Comparison of ENCODE assay signal across 13 cellular contexts in genomic region chr9:89690334-89690912, GRCh38.
DNase-seq lines count a peak whose midpoint lies in the region; ATAC-seq, FAIRE-seq and TF ChIP-seq lines count a peak whose summit lies in the region.
"Had no signal": no experiment of that assay in that cellular context is flagged by ENCODE, and none has a peak within 500 bp of the region (broad histone marks: within the 10 kb centered on the region; RNA-seq: fewer than 3 reads in every experiment).

No MANE protein-coding gene starts in this region.

- no peak for TF ChIP-seq POLR2A in HepG2 (IDR thresholded peaks at IDR 0.05; ENCODE audit: insufficient read depth in 1 of 2, low read depth in 2 of 2, low read length in 2 of 2)
- TF ChIP-seq POLR2A in right lobe of liver (IDR thresholded peaks at IDR 0.05), result no peak

- BruUV-seq in HepG2 (replicated peaks; lab: Mats Ljungman, UMichigan), result no TSS peak

- no peaks in the 10 kb centered on the region for H3K36me3 Mint-ChIP-seq in endothelial cell (ENCODE audit: low read depth, unreplicated experiment)

- intact Hi-C loops in HepG2 (cut with micrococcal nuclease; ENCODE audit: unreplicated experiment), result no loop called here
- intact Hi-C loops in right lobe of liver (cut with DNase I), result no loop called here

- peaks cover 20% of the 10 kb centered on the region for H3K4me1 Mint-ChIP-seq in stimulated activated naive CD8-positive, alpha-beta T cell treated with anti-CD3 and anti-CD28 coated beads, Interleukin-15, amount 100 ng/mL, for 72 hours
- H3K4me1 Mint-ChIP-seq in endothelial cell (ENCODE audit: unreplicated experiment), result peaks cover 7% of the 10 kb centered on the region

- no peaks in the 10 kb centered on the region for H4K20me1 ChIP-seq in HepG2 (ENCODE audit: insufficient read depth, low read length)

- H3K4me3 ChIP-seq in HepG2 (replicated peaks in 1 of 3; ENCODE audit: insufficient read depth in 1 of 3, low read depth in 2 of 3, low read length in 3 of 3) (no peak overlapping the region), right lobe of liver (no peak overlapping the region)

- no peak for TF ChIP-seq RAD21 in HepG2 (CRISPR knock-in tag; IDR thresholded peaks at IDR 0.05)

- no peaks in the 10 kb centered on the region for H3K9me3 Mint-ChIP-seq in stimulated activated naive CD8-positive, alpha-beta T cell treated with anti-CD3 and anti-CD28 coated beads, Interleukin-15, amount 100 ng/mL, for 72 hours
- H3K9me3 Mint-ChIP-seq in endothelial cell (ENCODE audit: unreplicated experiment), result no peaks in the 10 kb centered on the region
- H3K9me3 Mint-ChIP-seq: stimulated activated naive CD8-positive, alpha-beta T cell treated with anti-CD3 and anti-CD28 coated beads, Interleukin-15, Interleukin-2, amounts not matched to agents 100 ng/mL and 50 ng/mL, for 24 hours had no signal

- no peak overlapping the region for H3K4me3 Mint-ChIP-seq in stimulated activated naive CD8-positive, alpha-beta T cell treated with anti-CD3 and anti-CD28 coated beads, Interleukin-15, amount 100 ng/mL, for 72 hours
- H3K4me3 Mint-ChIP-seq in endothelial cell (ENCODE audit: unreplicated experiment), result no peak overlapping the region
- H3K4me3 Mint-ChIP-seq: stimulated activated naive CD8-positive, alpha-beta T cell treated with anti-CD3 and anti-CD28 coated beads, Interleukin-15, Interleukin-2, amounts not matched to agents 100 ng/mL and 50 ng/mL, for 24 hours had no signal

- H3K79me2 ChIP-seq in HepG2 (ENCODE audit: insufficient read depth, low read length), result no peaks in the 10 kb centered on the region

- CTCF ChIA-PET in HepG2 (lab: Yijun Ruan, JAX; ENCODE audit: low intra/inter-chr PET ratio, low total read pairs), result no interaction called here

- H3K9me3 ChIP-seq in HepG2 (ENCODE audit: low read length), result no peaks in the 10 kb centered on the region
- H3K9me3 ChIP-seq in right lobe of liver, result no peaks in the 10 kb centered on the region

- H3K36me3 ChIP-seq in HepG2 (replicated peaks in 1 of 2; ENCODE audit: control insufficient read depth in 1 of 2, insufficient read depth in 2 of 2, low read length in 2 of 2) (no peaks in the 10 kb centered on the region), right lobe of liver (no peaks in the 10 kb centered on the region)

- ATAC-seq in HepG2 (no peak), right lobe of liver (no peak), HG02763 (IDR thresholded peaks at IDR 0.05; ENCODE audit: unreplicated experiment) (peak; percentile 92)
- peak; percentile 89 for ATAC-seq in stimulated activated naive CD8-positive, alpha-beta T cell treated with anti-CD3 and anti-CD28 coated beads, Interleukin-15, amount 100 ng/mL, for 72 hours

- POLR2A ChIA-PET in HepG2 (lab: Yijun Ruan, JAX), result no interaction called here

- H2AFZ ChIP-seq in HepG2 (ENCODE audit: low read length), result no peak overlapping the region

- H3K9ac ChIP-seq in HepG2 (ENCODE audit: insufficient read depth, low read depth, low read length), result no peak overlapping the region

- no peak overlapping the region for H3K27ac Mint-ChIP-seq in stimulated activated naive CD8-positive, alpha-beta T cell treated with anti-CD3 and anti-CD28 coated beads, Interleukin-15, amount 100 ng/mL, for 72 hours
- H3K27ac Mint-ChIP-seq in endothelial cell (ENCODE audit: unreplicated experiment), result no peak overlapping the region
- H3K27ac Mint-ChIP-seq: progenitor cell of endocrine pancreas; stimulated activated naive CD8-positive, alpha-beta T cell treated with anti-CD3 and anti-CD28 coated beads, Interleukin-15, Interleukin-2, amounts not matched to agents 100 ng/mL and 50 ng/mL, for 24 hours had no signal

- no peak for TF ChIP-seq CTCF in HepG2 (CRISPR knock-in tag; IDR thresholded peaks at IDR 0.05)
- no peak for TF ChIP-seq CTCF in right lobe of liver (IDR thresholded peaks at IDR 0.05)
- TF ChIP-seq CTCF in endothelial cell (IDR thresholded peaks at IDR 0.05; ENCODE audit: unreplicated experiment), result no peak

- TF ChIP-seq EP300 in HepG2 (IDR thresholded peaks at IDR 0.05; ENCODE audit: low read depth in 2 of 2, low read length in 2 of 2) (no peak), HepG2 (CRISPR knock-in tag; IDR thresholded peaks at IDR 0.05; ENCODE audit: borderline replicate concordance) (no peak)

- DNase-seq in HepG2 (ENCODE audit: low spot score) (no peak), right lobe of liver (no peak), NCI-H69 (lab: John Stamatoyannopoulos, UW) (peak; percentile 36), HK-2 (ENCODE audit: unreplicated experiment) (no peak), DMS 273 treated with DMSO at 0.1 percent for 48 hours (lab: John Stamatoyannopoulos, UW) (no peak), endothelial cell (ENCODE audit: low spot score) (no peak)
- DNase-seq in stimulated activated naive CD8-positive, alpha-beta T cell treated with anti-CD3 and anti-CD28 coated beads, Interleukin-15, amount 100 ng/mL, for 72 hours, result no peak
- DNase-seq: activated CD4-positive, CD25-positive, alpha-beta regulatory T cell; central memory CD4-positive, alpha-beta T cell; NCI-H526 treated with DMSO at 0.1 percent for 48 hours had no signal

- in situ Hi-C loops in HepG2 (cut with HindIII; ENCODE audit: extremely low pct_ligation_motif_present, low pct_unique_long_range_greater_than_20kb), result no loop called here

- H3K27me3 ChIP-seq in HepG2 (ENCODE audit: control insufficient read depth in 1 of 2, insufficient read depth in 2 of 2, low read length in 2 of 2) (peaks cover 0 to 9% of the 10 kb centered on the region in 2 experiments; a peak in 1 of 5 replicates), right lobe of liver (no peaks in the 10 kb centered on the region)

- no peak overlapping the region for H3K4me2 ChIP-seq in HepG2 (ENCODE audit: low read depth, low read length)

- H3K27ac ChIP-seq in HepG2 (ENCODE audit: extremely low read length, insufficient read depth, low read length), result no peak overlapping the region
- H3K27ac ChIP-seq in right lobe of liver, result no peak overlapping the region

- 25% methylated on average over 3 of the region's 3 CpGs for WGBS in HepG2 (ENCODE audit: low lambda C conversion rate)
- 74% methylated on average over 3 of the region's 3 CpGs for WGBS in right lobe of liver (ENCODE audit: insufficient coverage, low coverage, low lambda C conversion rate, missing lambda C conversion rate)

- no peaks in the 10 kb centered on the region for H3K27me3 Mint-ChIP-seq in stimulated activated naive CD8-positive, alpha-beta T cell treated with anti-CD3 and anti-CD28 coated beads, Interleukin-15, amount 100 ng/mL, for 72 hours
- no peaks in the 10 kb centered on the region for H3K27me3 Mint-ChIP-seq in endothelial cell (ENCODE audit: unreplicated experiment)

- FAIRE-seq in HepG2 (lab: Jason Lieb, UNC), result no peak

- H3K4me1 ChIP-seq in HepG2 (ENCODE audit: insufficient read depth, low read length), result peaks cover 13% of the 10 kb centered on the region; the same call in 1 of the 2 replicates
- H3K4me1 ChIP-seq in right lobe of liver, result peaks cover 0 to 18% (median 8%) of the 10 kb centered on the region in 4 donors

TF ChIP-seq in HepG2, 621 proteins besides CTCF, POLR2A, EP300 and RAD21 (continues in another document):
- TF ChIP-seq ZNF318 (CRISPR knock-in tag; IDR thresholded peaks at IDR 0.05), result no peak
- peak; percentile 68 to 79 for TF ChIP-seq MAFK (conservative IDR thresholded peaks at IDR 0.05 in 1 of 2, IDR thresholded peaks at IDR 0.05 in 1 of 2; ENCODE audit: low read length in 2 of 2)

Comparison
In these comparisons a context has a peak if more than half of its experiments do, and no peak if none do; other contexts are left out.
1. ATAC-seq: peak in HG02763 (single experiment) and stimulated activated naive CD8-positive, alpha-beta T cell treated with anti-CD3 and anti-CD28 coated beads, Interleukin-15, amount 100 ng/mL, for 72 hours (single experiment); none in HepG2 (single experiment) and right lobe of liver (0 of 4).